ENCODE assay signal across 16 cellular contexts in the genomic region with DNA sequence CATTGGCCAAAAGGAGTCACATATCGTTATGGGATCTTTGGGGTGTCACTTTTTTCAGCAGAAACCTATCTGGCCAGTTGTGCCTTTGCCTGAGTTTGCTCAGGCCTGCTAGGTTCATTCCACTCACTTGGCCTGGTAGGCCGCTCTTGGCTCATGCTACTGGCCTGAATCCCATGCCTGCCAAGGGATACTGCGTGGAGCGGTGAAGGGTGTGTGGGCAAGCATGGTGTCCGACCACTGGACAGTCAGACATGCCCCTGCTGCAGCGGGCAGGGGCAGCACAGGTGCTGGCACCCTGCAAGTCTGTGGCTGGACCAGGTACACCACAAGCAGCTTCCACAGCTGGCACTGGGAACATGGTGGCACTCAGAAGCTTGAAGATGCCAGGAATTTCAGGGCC. TPM values are rescaled to one million over a fixed set of nuclear protein-coding genes. Genes with fewer than 3 reads are reported as not detected.
DNase-seq lines count a peak whose midpoint lies in the region; ATAC-seq and TF ChIP-seq lines count a peak whose summit lies in the region.
"Had no signal": no experiment of that assay in that cellular context is flagged by ENCODE, and none has a peak within 500 bp of the region (broad histone marks: within the 10 kb centered on the region; RNA-seq: fewer than 3 reads in every experiment).

No MANE protein-coding gene starts in this region.

- TF ChIP-seq POLR2A in stomach (IDR thresholded peaks at IDR 0.05): no peak

- no peak overlapping the region for H3K4me3 ChIP-seq in stomach
- H3K4me3 ChIP-seq: A549, GM12878, HAP-1 had no signal

- no peak for TF ChIP-seq CTCF in stomach (IDR thresholded peaks at IDR 0.05)

- H3K9me3 ChIP-seq in stomach: no peaks in the 10 kb centered on the region
- H3K9me3 ChIP-seq: A549, BE2C, HAP-1 had no signal

- peak; percentile 39 for ATAC-seq in Right ventricle myocardium superior (ENCODE audit: poor library complexity)
- ATAC-seq in left cardiac atrium: peak; percentile 59 to 65
- ATAC-seq in left lobe of liver: peak; percentile 69
- ATAC-seq in GM21447 (IDR thresholded peaks at IDR 0.05; ENCODE audit: unreplicated experiment): no peak
- ATAC-seq: A549, GM12878, HepG2 had no signal

- DNase-seq in Right ventricle myocardium superior: peak; percentile 58
- peak; percentile 23 for DNase-seq in left cardiac atrium
- no peak for DNase-seq in left lobe of liver (ENCODE audit: low spot score)
- no peak for DNase-seq in stimulated activated CD4-positive, alpha-beta T cell treated with anti-CD3 and anti-CD28 coated beads, Interleukin-2, amount 100 ng/mL, for 48 hours
- no peak for DNase-seq in stomach
- DNase-seq in SK-N-DZ (ENCODE audit: low spot score): no peak
- DNase-seq: BE2C; CD4-positive, alpha-beta memory T cell; DMS79; GOT3 had no signal

- no peak for TF ChIP-seq EP300 in stomach (IDR thresholded peaks at IDR 0.05)

- intact Hi-C loops in Right ventricle myocardium superior (cut with DNase I) (no loop called here), left cardiac atrium (cut with DNase I) (no loop called here), stomach (cut with DNase I; ENCODE audit: low total_unique reads) (no loop called here)

- 90 to 99% (median 96%) methylated on average over 3 to 6 of the region's 6 CpGs for WGBS in stomach, 5 donors

- H3K4me1 ChIP-seq in stomach: peaks cover 0 to 4% (median 0%) of the 10 kb centered on the region in 4 donors
- H3K4me1 ChIP-seq: A549, BE2C, HAP-1 had no signal

- no peaks in the 10 kb centered on the region for H3K36me3 ChIP-seq in stomach
- H3K36me3 ChIP-seq: BE2C, HAP-1 had no signal

- no peak overlapping the region for H3K27ac ChIP-seq in stomach
- H3K27ac ChIP-seq: A549, C4-2B had no signal

- H3K27me3 ChIP-seq in stomach: no peaks in the 10 kb centered on the region
- H3K27me3 ChIP-seq: BE2C had no signal

RNA-seq across cellular contexts. Expression of gene PPM1K, which starts 11.3 kb away (rescaled TPM):
- total RNA-seq in Right ventricle myocardium superior (160 TPM), left cardiac atrium (100 to 1,000 TPM in 1 of 2 donors, 10 to 100 TPM in 1; 61.9 to 126 TPM), left lobe of liver (14.2 TPM), stomach (10 to 100 TPM; 13.0 to 81.7 (median 40.4) TPM)
- polyA plus RNA-seq in stomach: 1 to 10 TPM; 3.6 to 4.9 (median 4.4) TPM
- 7.2 and 10.2 TPM in 2 replicates for polyA plus RNA-seq in SK-N-DZ (2014; cell fraction: cytosol; rRNA removed)
- polyA plus RNA-seq in SK-N-DZ (2014; cell fraction: nucleus; rRNA removed): 7.2 and 9.0 TPM in 2 replicates

Comparison
In these comparisons a context has a peak if more than half of its experiments do, and no peak if none do; other contexts are left out.
1. DNase-seq: peak in Right ventricle myocardium superior (single experiment) and left cardiac atrium (single experiment); none in left lobe of liver (single experiment), stimulated activated CD4-positive, alpha-beta T cell treated with anti-CD3 and anti-CD28 coated beads, Interleukin-2, amount 100 ng/mL, for 48 hours (0 of 2), stomach (single experiment) and SK-N-DZ (single experiment).